1 cellular context compared by ENCODE assay signal in the genomic region with DNA sequence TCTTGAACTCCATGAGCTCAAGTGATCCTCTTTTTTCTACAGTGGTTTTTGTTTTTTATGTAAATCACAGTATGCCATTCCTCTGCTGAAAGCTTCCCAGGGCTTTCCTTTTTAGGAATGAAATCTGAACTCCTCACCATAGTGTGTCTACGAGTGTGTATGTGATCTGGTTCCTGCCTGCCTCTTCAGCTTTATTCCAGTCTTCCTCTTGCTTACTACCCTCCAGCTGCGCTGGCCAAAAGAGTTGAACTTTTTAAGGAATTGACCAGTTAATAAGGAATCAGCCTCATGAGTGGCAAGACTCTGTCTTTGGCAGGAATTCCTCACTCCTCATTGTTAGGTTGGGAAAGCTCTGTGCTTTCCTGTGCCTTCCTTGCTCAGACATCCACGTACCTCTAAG.
TF ChIP-seq lines count a peak whose summit lies in the region.

No MANE protein-coding gene starts in this region.

TF ChIP-seq in GM23338, 12 proteins besides CTCF, POLR2A, EP300 and RAD21:
- TF ChIP-seq, protein P1, sequence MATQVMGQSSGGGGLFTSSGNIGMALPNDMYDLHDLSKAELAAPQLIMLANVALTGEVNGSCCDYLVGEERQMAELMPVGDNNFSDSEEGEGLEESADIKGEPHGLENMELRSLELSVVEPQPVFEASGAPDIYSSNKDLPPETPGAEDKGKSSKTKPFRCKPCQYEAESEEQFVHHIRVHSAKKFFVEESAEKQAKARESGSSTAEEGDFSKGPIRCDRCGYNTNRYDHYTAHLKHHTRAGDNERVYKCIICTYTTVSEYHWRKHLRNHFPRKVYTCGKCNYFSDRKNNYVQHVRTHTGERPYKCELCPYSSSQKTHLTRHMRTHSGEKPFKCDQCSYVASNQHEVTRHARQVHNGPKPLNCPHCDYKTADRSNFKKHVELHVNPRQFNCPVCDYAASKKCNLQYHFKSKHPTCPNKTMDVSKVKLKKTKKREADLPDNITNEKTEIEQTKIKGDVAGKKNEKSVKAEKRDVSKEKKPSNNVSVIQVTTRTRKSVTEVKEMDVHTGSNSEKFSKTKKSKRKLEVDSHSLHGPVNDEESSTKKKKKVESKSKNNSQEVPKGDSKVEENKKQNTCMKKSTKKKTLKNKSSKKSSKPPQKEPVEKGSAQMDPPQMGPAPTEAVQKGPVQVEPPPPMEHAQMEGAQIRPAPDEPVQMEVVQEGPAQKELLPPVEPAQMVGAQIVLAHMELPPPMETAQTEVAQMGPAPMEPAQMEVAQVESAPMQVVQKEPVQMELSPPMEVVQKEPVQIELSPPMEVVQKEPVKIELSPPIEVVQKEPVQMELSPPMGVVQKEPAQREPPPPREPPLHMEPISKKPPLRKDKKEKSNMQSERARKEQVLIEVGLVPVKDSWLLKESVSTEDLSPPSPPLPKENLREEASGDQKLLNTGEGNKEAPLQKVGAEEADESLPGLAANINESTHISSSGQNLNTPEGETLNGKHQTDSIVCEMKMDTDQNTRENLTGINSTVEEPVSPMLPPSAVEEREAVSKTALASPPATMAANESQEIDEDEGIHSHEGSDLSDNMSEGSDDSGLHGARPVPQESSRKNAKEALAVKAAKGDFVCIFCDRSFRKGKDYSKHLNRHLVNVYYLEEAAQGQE (IDR thresholded peaks at IDR 0.05; ENCODE audit: unreplicated experiment), result no peak
- TF ChIP-seq NANOG (IDR thresholded peaks at IDR 0.05; ENCODE audit: borderline replicate concordance) (no peak), EZH2 (IDR thresholded peaks at IDR 0.05; ENCODE audit: low read depth, unreplicated experiment) (no peak), STAT1 (IDR thresholded peaks at IDR 0.05; ENCODE audit: unreplicated experiment) (no peak), JUNB (IDR thresholded peaks at IDR 0.05; ENCODE audit: unreplicated experiment) (no peak), EZH2phosphoT487 (IDR thresholded peaks at IDR 0.05; ENCODE audit: unreplicated experiment) (no peak), ZNF114 (CRISPR knock-in tag; IDR thresholded peaks at IDR 0.05) (no peak), CREB1 (CRISPR knock-in tag; IDR thresholded peaks at IDR 0.05; ENCODE audit: low read depth) (no peak)
- TF ChIP-seq, protein P2, sequence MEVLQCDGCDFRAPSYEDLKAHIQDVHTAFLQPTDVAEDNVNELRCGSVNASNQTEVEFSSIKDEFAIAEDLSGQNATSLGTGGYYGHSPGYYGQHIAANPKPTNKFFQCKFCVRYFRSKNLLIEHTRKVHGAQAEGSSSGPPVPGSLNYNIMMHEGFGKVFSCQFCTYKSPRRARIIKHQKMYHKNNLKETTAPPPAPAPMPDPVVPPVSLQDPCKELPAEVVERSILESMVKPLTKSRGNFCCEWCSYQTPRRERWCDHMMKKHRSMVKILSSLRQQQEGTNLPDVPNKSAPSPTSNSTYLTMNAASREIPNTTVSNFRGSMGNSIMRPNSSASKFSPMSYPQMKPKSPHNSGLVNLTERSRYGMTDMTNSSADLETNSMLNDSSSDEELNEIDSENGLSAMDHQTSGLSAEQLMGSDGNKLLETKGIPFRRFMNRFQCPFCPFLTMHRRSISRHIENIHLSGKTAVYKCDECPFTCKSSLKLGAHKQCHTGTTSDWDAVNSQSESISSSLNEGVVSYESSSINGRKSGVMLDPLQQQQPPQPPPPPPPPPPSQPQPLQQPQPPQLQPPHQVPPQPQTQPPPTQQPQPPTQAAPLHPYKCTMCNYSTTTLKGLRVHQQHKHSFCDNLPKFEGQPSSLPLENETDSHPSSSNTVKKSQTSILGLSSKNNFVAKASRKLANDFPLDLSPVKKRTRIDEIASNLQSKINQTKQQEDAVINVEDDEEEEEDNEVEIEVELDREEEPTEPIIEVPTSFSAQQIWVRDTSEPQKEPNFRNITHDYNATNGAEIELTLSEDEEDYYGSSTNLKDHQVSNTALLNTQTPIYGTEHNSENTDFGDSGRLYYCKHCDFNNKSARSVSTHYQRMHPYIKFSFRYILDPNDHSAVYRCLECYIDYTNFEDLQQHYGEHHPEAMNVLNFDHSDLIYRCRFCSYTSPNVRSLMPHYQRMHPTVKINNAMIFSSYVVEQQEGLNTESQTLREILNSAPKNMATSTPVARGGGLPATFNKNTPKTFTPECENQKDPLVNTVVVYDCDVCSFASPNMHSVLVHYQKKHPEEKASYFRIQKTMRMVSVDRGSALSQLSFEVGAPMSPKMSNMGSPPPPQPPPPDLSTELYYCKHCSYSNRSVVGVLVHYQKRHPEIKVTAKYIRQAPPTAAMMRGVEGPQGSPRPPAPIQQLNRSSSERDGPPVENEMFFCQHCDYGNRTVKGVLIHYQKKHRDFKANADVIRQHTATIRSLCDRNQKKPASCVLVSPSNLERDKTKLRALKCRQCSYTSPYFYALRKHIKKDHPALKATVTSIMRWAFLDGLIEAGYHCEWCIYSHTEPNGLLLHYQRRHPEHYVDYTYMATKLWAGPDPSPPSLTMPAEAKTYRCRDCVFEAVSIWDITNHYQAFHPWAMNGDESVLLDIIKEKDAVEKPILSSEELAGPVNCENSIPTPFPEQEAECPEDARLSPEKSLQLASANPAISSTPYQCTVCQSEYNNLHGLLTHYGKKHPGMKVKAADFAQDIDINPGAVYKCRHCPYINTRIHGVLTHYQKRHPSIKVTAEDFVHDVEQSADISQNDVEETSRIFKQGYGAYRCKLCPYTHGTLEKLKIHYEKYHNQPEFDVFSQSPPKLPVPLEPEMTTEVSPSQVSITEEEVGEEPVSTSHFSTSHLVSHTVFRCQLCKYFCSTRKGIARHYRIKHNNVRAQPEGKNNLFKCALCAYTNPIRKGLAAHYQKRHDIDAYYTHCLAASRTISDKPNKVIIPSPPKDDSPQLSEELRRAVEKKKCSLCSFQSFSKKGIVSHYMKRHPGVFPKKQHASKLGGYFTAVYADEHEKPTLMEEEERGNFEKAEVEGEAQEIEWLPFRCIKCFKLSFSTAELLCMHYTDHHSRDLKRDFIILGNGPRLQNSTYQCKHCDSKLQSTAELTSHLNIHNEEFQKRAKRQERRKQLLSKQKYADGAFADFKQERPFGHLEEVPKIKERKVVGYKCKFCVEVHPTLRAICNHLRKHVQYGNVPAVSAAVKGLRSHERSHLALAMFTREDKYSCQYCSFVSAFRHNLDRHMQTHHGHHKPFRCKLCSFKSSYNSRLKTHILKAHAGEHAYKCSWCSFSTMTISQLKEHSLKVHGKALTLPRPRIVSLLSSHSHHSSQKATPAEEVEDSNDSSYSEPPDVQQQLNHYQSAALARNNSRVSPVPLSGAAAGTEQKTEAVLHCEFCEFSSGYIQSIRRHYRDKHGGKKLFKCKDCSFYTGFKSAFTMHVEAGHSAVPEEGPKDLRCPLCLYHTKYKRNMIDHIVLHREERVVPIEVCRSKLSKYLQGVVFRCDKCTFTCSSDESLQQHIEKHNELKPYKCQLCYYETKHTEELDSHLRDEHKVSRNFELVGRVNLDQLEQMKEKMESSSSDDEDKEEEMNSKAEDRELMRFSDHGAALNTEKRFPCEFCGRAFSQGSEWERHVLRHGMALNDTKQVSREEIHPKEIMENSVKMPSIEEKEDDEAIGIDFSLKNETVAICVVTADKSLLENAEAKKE (CRISPR knock-in tag; IDR thresholded peaks at IDR 0.05), result no peak
- TF ChIP-seq, protein P3, sequence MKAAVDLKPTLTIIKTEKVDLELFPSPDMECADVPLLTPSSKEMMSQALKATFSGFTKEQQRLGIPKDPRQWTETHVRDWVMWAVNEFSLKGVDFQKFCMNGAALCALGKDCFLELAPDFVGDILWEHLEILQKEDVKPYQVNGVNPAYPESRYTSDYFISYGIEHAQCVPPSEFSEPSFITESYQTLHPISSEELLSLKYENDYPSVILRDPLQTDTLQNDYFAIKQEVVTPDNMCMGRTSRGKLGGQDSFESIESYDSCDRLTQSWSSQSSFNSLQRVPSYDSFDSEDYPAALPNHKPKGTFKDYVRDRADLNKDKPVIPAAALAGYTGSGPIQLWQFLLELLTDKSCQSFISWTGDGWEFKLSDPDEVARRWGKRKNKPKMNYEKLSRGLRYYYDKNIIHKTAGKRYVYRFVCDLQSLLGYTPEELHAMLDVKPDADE (IDR thresholded peaks at IDR 0.05), result no peak
TF ChIP-seq in GM23338: peak in this region for 0.
